ENCODE assay signal across 18 cellular contexts in the genomic region with DNA sequence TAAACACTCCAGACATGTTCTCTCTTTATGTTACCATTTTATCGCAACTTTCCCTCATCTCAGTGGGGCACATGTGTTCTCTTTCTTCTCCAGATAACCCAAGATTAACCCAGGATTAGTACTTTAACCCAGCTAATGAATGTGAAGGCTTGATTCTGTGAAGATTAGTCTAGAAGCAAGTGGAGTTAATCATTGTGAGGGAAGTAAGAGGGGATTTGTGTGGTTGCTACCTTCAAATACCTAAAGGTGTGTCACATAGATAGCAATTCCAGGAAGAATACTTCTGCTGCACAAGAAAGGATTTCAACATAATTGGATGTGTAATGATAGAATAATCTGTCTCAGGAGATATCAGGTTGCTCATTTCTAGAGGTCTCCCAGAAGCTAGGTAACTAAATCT.
"Had no signal": no experiment of that assay in that cellular context is flagged by ENCODE, and none has a peak within 500 bp of the region (broad histone marks: within the 10 kb centered on the region; RNA-seq: fewer than 3 reads in every experiment).

No MANE protein-coding gene starts in this region.

- DNase-seq: activated CD4-positive, alpha-beta memory T cell treated with anti-CD3 and anti-CD28 coated beads, Interleukin-2, amount 10 ng/mL, durations not matched to agents 7 days and 5 days; activated CD4-positive, alpha-beta T cell treated with anti-CD3 and anti-CD28 coated beads for 48 hours; activated effector memory CD4-positive, alpha-beta T cell treated with Interleukin-2 at 50 U/mL for 16 hours; activated naive CD4-positive, alpha-beta T cell treated with anti-CD3 and anti-CD28 coated beads, Interleukin-2, amount 10 ng/mL, durations not matched to agents 7 days and 5 days; activated T-cell treated with anti-CD3 and anti-CD28 coated beads, Interleukin-2, amount 50 U/mL, for 72 hours; erythroblast; foreskin fibroblast; left lung; naive thymus-derived CD8-positive, alpha-beta T cell; sigmoid colon; stimulated activated CD4-positive, alpha-beta T cell treated with anti-CD3 and anti-CD28 coated beads, Interleukin-2, amount 100 ng/mL, for 48 hours; stimulated activated CD8-positive, alpha-beta memory T cell treated with anti-CD3 and anti-CD28 coated beads, Interleukin-4, amount 100 ng/mL, for 48 hours; stimulated activated naive CD4-positive, alpha-beta T cell; testis had no signal

- H3K9me3 ChIP-seq: left lung, sigmoid colon, testis, vagina had no signal

- H3K27ac ChIP-seq: cardiac muscle cell, left lung, sigmoid colon, testis, vagina had no signal

- ATAC-seq: activated T-cell treated with anti-CD3 and anti-CD28 coated beads, Interleukin-2, amount 50 U/mL, for 72 hours; left lung; naive thymus-derived CD8-positive, alpha-beta T cell had no signal

- H3K27me3 ChIP-seq: cardiac muscle cell, left lung, sigmoid colon, testis, vagina had no signal

- H3K4me1 ChIP-seq: left lung, sigmoid colon, testis, vagina had no signal

- H3K36me3 ChIP-seq: cardiac muscle cell, left lung, sigmoid colon, vagina had no signal

- H3K4me3 ChIP-seq: cardiac muscle cell, left lung, lung, sigmoid colon, smooth muscle cell, testis, vagina had no signal

- H3K4me2 ChIP-seq: smooth muscle cell had no signal
